ENCODE assay signal across 21 cellular contexts in genomic region chr6:163808871-163809270, GRCh38.
"Had no signal": no experiment of that assay in that cellular context is flagged by ENCODE, and none has a peak within 500 bp of the region (broad histone marks: within the 10 kb centered on the region; RNA-seq: fewer than 3 reads in every experiment).

No MANE protein-coding gene starts in this region.

- H3K9me3 Mint-ChIP-seq: dendritic cell treated with granulocyte-macrophage colony-stimulating factor and Interleukin-4, amounts not matched to agents 40 ng/mL and 50 ng/mL, for 4 days; mesothelial cell of epicardium; natural killer cell treated with Interleukin-12 subunit alpha and Interleukin-12 subunit beta and Interleukin-15 and Interleukin-18, amount 100 ng/mL, for 72 hours; neural crest cell; stimulated activated memory B cell treated with anti-CD40 and anti-IgM and Interleukin-4, amounts not matched to agents 10 μg/mL and 1 μg/mL and 100 μg/mL, for 72 hours had no signal

- H3K9me3 ChIP-seq: esophagus squamous epithelium, mucosa of descending colon, prostate gland, spleen, thoracic aorta, tibial nerve, upper lobe of left lung had no signal

- ATAC-seq: mucosa of descending colon; natural killer cell treated with Interleukin-12 subunit alpha and Interleukin-12 subunit beta and Interleukin-15 and Interleukin-18, amount 100 ng/mL, for 72 hours; right cardiac atrium; stimulated activated memory B cell treated with anti-CD40 and anti-IgM and Interleukin-4, amounts not matched to agents 10 μg/mL and 1 μg/mL and 100 μg/mL, for 72 hours; stimulated activated naive CD8-positive, alpha-beta T cell treated with anti-CD3 and anti-CD28 coated beads, Interleukin-15, Interleukin-2, amounts not matched to agents 100 U/mL and 50 U/mL, for 24 hours had no signal

- H3K27me3 Mint-ChIP-seq: naive B cell; stimulated activated memory B cell treated with anti-CD40 and anti-IgM and Interleukin-4, amounts not matched to agents 10 μg/mL and 1 μg/mL and 100 μg/mL, for 72 hours had no signal

- H3K36me3 ChIP-seq: esophagus squamous epithelium, prostate gland, spleen, thoracic aorta, tibial nerve, upper lobe of left lung had no signal

- H3K4me1 Mint-ChIP-seq: mesothelial cell of epicardium had no signal

- H3K27ac ChIP-seq: esophagus squamous epithelium, prostate gland, skin epidermis, spleen, thoracic aorta, tibial nerve, upper lobe of left lung had no signal

- H3K27me3 ChIP-seq: esophagus squamous epithelium, spleen, tibial nerve, upper lobe of left lung had no signal

- DNase-seq: effector CD8-positive, alpha-beta T cell; esophagus squamous epithelium; foreskin melanocyte; mesenchymal stem cell; mucosa of descending colon; naive B cell; nucleus accumbens; right cardiac atrium; spleen; stimulated activated CD4-positive, alpha-beta T cell treated with anti-CD3 and anti-CD28 coated beads, Interleukin-4, amount 100 ng/mL, for 4 hours; stimulated activated naive CD8-positive, alpha-beta T cell treated with anti-CD3 and anti-CD28 coated beads, Interleukin-15, Interleukin-2, amounts not matched to agents 100 U/mL and 50 U/mL, for 24 hours; upper lobe of left lung had no signal

- H3K4me3 ChIP-seq: esophagus squamous epithelium, mucosa of descending colon, prostate gland, skin epidermis, spleen, thoracic aorta, tibial nerve, upper lobe of left lung had no signal

- H3K4me1 ChIP-seq: esophagus squamous epithelium, prostate gland, upper lobe of left lung had no signal

- H3K36me3 Mint-ChIP-seq: mesothelial cell of epicardium; natural killer cell treated with Interleukin-12 subunit alpha and Interleukin-12 subunit beta and Interleukin-15 and Interleukin-18, amount 100 ng/mL, for 72 hours; stimulated activated memory B cell treated with anti-CD40 and anti-IgM and Interleukin-4, amounts not matched to agents 10 μg/mL and 1 μg/mL and 100 μg/mL, for 72 hours had no signal

- H3K27ac Mint-ChIP-seq: dendritic cell treated with granulocyte-macrophage colony-stimulating factor and Interleukin-4, amounts not matched to agents 40 ng/mL and 50 ng/mL, for 4 days; mesothelial cell of epicardium; naive B cell; natural killer cell treated with Interleukin-12 subunit alpha and Interleukin-12 subunit beta and Interleukin-15 and Interleukin-18, amount 100 ng/mL, for 72 hours; stimulated activated memory B cell treated with anti-CD40 and anti-IgM and Interleukin-4, amounts not matched to agents 10 μg/mL and 1 μg/mL and 100 μg/mL, for 72 hours had no signal

- H3K4me3 Mint-ChIP-seq: dendritic cell treated with granulocyte-macrophage colony-stimulating factor and Interleukin-4, amounts not matched to agents 40 ng/mL and 50 ng/mL, for 4 days; mesothelial cell of epicardium; natural killer cell treated with Interleukin-12 subunit alpha and Interleukin-12 subunit beta and Interleukin-15 and Interleukin-18, amount 100 ng/mL, for 72 hours; neural crest cell; stimulated activated memory B cell treated with anti-CD40 and anti-IgM and Interleukin-4, amounts not matched to agents 10 μg/mL and 1 μg/mL and 100 μg/mL, for 72 hours had no signal
